In genomic region chr10:50861370-50861769, GRCh38 we compare ENCODE assay signal across 10 cellular contexts. TPM values are rescaled to one million over a fixed set of nuclear protein-coding genes. Genes with fewer than 3 reads are reported as not detected.
"Had no signal": no experiment of that assay in that cellular context is flagged by ENCODE, and none has a peak within 500 bp of the region (broad histone marks: within the 10 kb centered on the region; RNA-seq: fewer than 3 reads in every experiment).

No MANE protein-coding gene starts in this region.

- H3K27ac ChIP-seq: HL-60 had no signal

- ATAC-seq: GM23338, HepG2 had no signal

- DNase-seq: H9, HCEC 1CT, KG1 had no signal

- H3K4me3 ChIP-seq: GM23338 had no signal

- H3K4me2 ChIP-seq: GM23338 had no signal

- FAIRE-seq: H1, H54, HepG2 had no signal

- H2AFZ ChIP-seq: GM23338 had no signal

RNA-seq across cellular contexts. Expression of gene A1CF, which starts 24.1 kb away (rescaled TPM):
- total RNA-seq: GM23338, H1, H9, HT1080 had no signal
- polyA plus RNA-seq: H1, IgD-negative memory B cell had no signal
